ENCODE assay signal across 26 cellular contexts in genomic region chr14:83173687-83174086, GRCh38.
"Had no signal": no experiment of that assay in that cellular context is flagged by ENCODE, and none has a peak within 500 bp of the region (broad histone marks: within the 10 kb centered on the region; RNA-seq: fewer than 3 reads in every experiment).

No MANE protein-coding gene starts in this region.

- ATAC-seq: left lung; lower lobe of right lung; naive thymus-derived CD8-positive, alpha-beta T cell; pancreas; stimulated activated memory B cell treated with anti-CD40 and anti-IgM and Interleukin-4, amounts not matched to agents 10 μg/mL and 1 μg/mL and 100 μg/mL, for 72 hours; stimulated activated naive CD8-positive, alpha-beta T cell treated with anti-CD3 and anti-CD28 coated beads, Interleukin-15, amount 100 ng/mL, for 72 hours had no signal

- DNase-seq: activated CD4-positive, alpha-beta T cell treated with anti-CD3 and anti-CD28 coated beads for 4 hours; activated CD4-positive, alpha-beta T cell treated with anti-CD3 and anti-CD28 coated beads, Interleukin-2, amount 50 U/mL, for 4 hours; activated effector memory CD4-positive, alpha-beta T cell treated with Interleukin-2 at 50 U/mL for 16 hours; activated naive CD4-positive, alpha-beta T cell treated with Interleukin-2 at 50 U/mL for 16 hours; activated T-cell treated with anti-CD3 and anti-CD28 coated beads for 4 hours; anterior cingulate cortex; cerebellar nuclear complex; colonic mucosa; effector CD8-positive, alpha-beta T cell; glutamatergic neuron; left lung; lower lobe of right lung; mesenchymal stem cell; naive thymus-derived CD8-positive, alpha-beta T cell; nucleus accumbens; pancreas; retina; sigmoid colon; small intestine; stimulated activated CD4-positive, alpha-beta T cell treated with anti-CD3 and anti-CD28 coated beads, Interleukin-4, amount 100 ng/mL, for 4 hours; stimulated activated CD8-positive, alpha-beta memory T cell treated with anti-CD3 and anti-CD28 coated beads, Interleukin-4, amount 100 ng/mL, for 48 hours; stimulated activated naive CD8-positive, alpha-beta T cell treated with anti-CD3 and anti-CD28 coated beads, Interleukin-15, amount 100 ng/mL, for 72 hours; substantia nigra had no signal

- H3K27ac ChIP-seq: colonic mucosa, left lung, lower lobe of right lung, pancreas, prostate gland, sigmoid colon, vagina had no signal

- H3K36me3 ChIP-seq: colonic mucosa, left lung, lower lobe of right lung, pancreas, prostate gland, sigmoid colon, vagina had no signal

- H3K9me3 ChIP-seq: colonic mucosa, left lung, lower lobe of right lung, pancreas, prostate gland, sigmoid colon, vagina had no signal

- H3K4me3 ChIP-seq: colonic mucosa, left lung, lower lobe of right lung, pancreas, prostate gland, sigmoid colon, vagina had no signal

- H3K4me1 ChIP-seq: colonic mucosa, left lung, lower lobe of right lung, pancreas, prostate gland, sigmoid colon, vagina had no signal

- H3K27me3 ChIP-seq: colonic mucosa, left lung, pancreas, sigmoid colon, vagina had no signal
